Comparison of ENCODE assay signal across 27 cellular contexts in the genomic region with DNA sequence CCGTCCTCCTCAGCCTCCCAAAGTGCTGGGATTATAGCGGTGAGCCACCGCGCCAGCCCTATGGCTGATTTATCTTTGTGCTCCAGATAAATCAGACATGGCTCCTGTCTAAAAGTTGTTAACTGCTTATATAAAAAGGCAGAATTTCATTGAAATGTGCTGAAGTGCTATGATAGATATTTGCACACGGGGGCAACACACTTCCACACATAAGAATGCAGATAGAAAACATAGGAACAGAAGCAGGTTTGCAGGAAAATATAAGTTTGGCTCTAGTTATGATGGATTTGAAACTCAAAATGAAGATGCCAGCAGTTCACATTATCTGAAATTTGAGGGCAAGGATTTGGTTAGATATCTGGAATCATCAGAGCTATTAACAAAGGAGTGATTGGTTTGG.
"Had no signal": no experiment of that assay in that cellular context is flagged by ENCODE, and none has a peak within 500 bp of the region (broad histone marks: within the 10 kb centered on the region; RNA-seq: fewer than 3 reads in every experiment).

No MANE protein-coding gene starts in this region.

- H3K36me3 Mint-ChIP-seq: memory B cell; naive thymus-derived CD4-positive, alpha-beta T cell; natural killer cell treated with Interleukin-12 subunit alpha and Interleukin-12 subunit beta and Interleukin-15 and Interleukin-18, amount 100 ng/mL, for 72 hours; stimulated activated memory B cell treated with anti-CD40 and anti-IgM and Interleukin-4, amounts not matched to agents 10 μg/mL and 1 μg/mL and 100 μg/mL, for 72 hours had no signal

- H3K27ac ChIP-seq: left ventricle myocardium inferior, pancreas, psoas muscle, right atrium auricular region, right lobe of liver, thoracic aorta, tibial artery, upper lobe of right lung had no signal

- DNase-seq: islet precursor cell; left ventricle myocardium inferior; midbrain; mucosa of descending colon; naive thymus-derived CD4-positive, alpha-beta T cell; nucleus accumbens; pancreas; psoas muscle; right lobe of liver; stimulated activated CD4-positive, alpha-beta T cell treated with anti-CD3 and anti-CD28 coated beads, Interleukin-1b, Interleukin-23, amount 100 ng/mL, for 48 hours; stimulated activated CD4-positive, alpha-beta T cell treated with anti-CD3 and anti-CD28 coated beads, Interleukin-2, amount 100 ng/mL, for 48 hours; stimulated activated CD4-positive, alpha-beta T cell treated with anti-CD3 and anti-CD28 coated beads, Interleukin-4, amount 100 ng/mL, for 4 hours; stimulated activated CD8-positive, alpha-beta memory T cell treated with anti-CD3 and anti-CD28 coated beads, Interleukin-4, amount 100 ng/mL, for 48 hours; stimulated activated naive CD4-positive, alpha-beta T cell treated with Interleukin-2 at 50 U/mL for 16 hours; stimulated activated naive CD8-positive, alpha-beta T cell treated with anti-CD3 and anti-CD28 coated beads, Interleukin-15, amount 100 ng/mL, for 72 hours; substantia nigra; tibial artery; trophoblast cell; upper lobe of right lung had no signal

- H3K36me3 ChIP-seq: left ventricle myocardium inferior, pancreas, right atrium auricular region, right lobe of liver, thoracic aorta, tibial artery, upper lobe of right lung had no signal

- H3K4me1 Mint-ChIP-seq: memory B cell; neural crest cell; stimulated activated memory B cell treated with anti-CD40 and anti-IgM and Interleukin-4, amounts not matched to agents 10 μg/mL and 1 μg/mL and 100 μg/mL, for 72 hours; stimulated activated naive CD8-positive, alpha-beta T cell treated with anti-CD3 and anti-CD28 coated beads, Interleukin-15, amount 100 ng/mL, for 72 hours had no signal

- H3K4me3 ChIP-seq: left ventricle myocardium inferior, lung, mucosa of descending colon, pancreas, psoas muscle, right atrium auricular region, right lobe of liver, smooth muscle cell, thoracic aorta, tibial artery, upper lobe of right lung had no signal

- H3K9me3 ChIP-seq: left ventricle myocardium inferior, mucosa of descending colon, pancreas, psoas muscle, right atrium auricular region, right lobe of liver, thoracic aorta, upper lobe of right lung had no signal

- H3K27me3 Mint-ChIP-seq: memory B cell; naive thymus-derived CD4-positive, alpha-beta T cell; stimulated activated memory B cell treated with anti-CD40 and anti-IgM and Interleukin-4, amounts not matched to agents 10 μg/mL and 1 μg/mL and 100 μg/mL, for 72 hours; stimulated activated naive CD8-positive, alpha-beta T cell treated with anti-CD3 and anti-CD28 coated beads, Interleukin-15, amount 100 ng/mL, for 72 hours had no signal

- H3K27ac Mint-ChIP-seq: memory B cell; naive thymus-derived CD4-positive, alpha-beta T cell; natural killer cell treated with Interleukin-12 subunit alpha and Interleukin-12 subunit beta and Interleukin-15 and Interleukin-18, amount 100 ng/mL, for 72 hours; stimulated activated memory B cell treated with anti-CD40 and anti-IgM and Interleukin-4, amounts not matched to agents 10 μg/mL and 1 μg/mL and 100 μg/mL, for 72 hours; stimulated activated naive CD8-positive, alpha-beta T cell treated with anti-CD3 and anti-CD28 coated beads, Interleukin-15, amount 100 ng/mL, for 72 hours had no signal

- H3K9me3 Mint-ChIP-seq: natural killer cell treated with Interleukin-12 subunit alpha and Interleukin-12 subunit beta and Interleukin-15 and Interleukin-18, amount 100 ng/mL, for 72 hours; stimulated activated naive CD8-positive, alpha-beta T cell treated with anti-CD3 and anti-CD28 coated beads, Interleukin-15, amount 100 ng/mL, for 72 hours had no signal

- H3K27me3 ChIP-seq: right atrium auricular region, tibial artery, upper lobe of right lung had no signal

- H3K4me3 Mint-ChIP-seq: memory B cell; naive thymus-derived CD4-positive, alpha-beta T cell; natural killer cell treated with Interleukin-12 subunit alpha and Interleukin-12 subunit beta and Interleukin-15 and Interleukin-18, amount 100 ng/mL, for 72 hours; neural crest cell; stimulated activated memory B cell treated with anti-CD40 and anti-IgM and Interleukin-4, amounts not matched to agents 10 μg/mL and 1 μg/mL and 100 μg/mL, for 72 hours; stimulated activated naive CD8-positive, alpha-beta T cell treated with anti-CD3 and anti-CD28 coated beads, Interleukin-15, amount 100 ng/mL, for 72 hours had no signal

- H3K4me2 ChIP-seq: smooth muscle cell had no signal
